1 cellular context compared by ENCODE assay signal in the genomic region with DNA sequence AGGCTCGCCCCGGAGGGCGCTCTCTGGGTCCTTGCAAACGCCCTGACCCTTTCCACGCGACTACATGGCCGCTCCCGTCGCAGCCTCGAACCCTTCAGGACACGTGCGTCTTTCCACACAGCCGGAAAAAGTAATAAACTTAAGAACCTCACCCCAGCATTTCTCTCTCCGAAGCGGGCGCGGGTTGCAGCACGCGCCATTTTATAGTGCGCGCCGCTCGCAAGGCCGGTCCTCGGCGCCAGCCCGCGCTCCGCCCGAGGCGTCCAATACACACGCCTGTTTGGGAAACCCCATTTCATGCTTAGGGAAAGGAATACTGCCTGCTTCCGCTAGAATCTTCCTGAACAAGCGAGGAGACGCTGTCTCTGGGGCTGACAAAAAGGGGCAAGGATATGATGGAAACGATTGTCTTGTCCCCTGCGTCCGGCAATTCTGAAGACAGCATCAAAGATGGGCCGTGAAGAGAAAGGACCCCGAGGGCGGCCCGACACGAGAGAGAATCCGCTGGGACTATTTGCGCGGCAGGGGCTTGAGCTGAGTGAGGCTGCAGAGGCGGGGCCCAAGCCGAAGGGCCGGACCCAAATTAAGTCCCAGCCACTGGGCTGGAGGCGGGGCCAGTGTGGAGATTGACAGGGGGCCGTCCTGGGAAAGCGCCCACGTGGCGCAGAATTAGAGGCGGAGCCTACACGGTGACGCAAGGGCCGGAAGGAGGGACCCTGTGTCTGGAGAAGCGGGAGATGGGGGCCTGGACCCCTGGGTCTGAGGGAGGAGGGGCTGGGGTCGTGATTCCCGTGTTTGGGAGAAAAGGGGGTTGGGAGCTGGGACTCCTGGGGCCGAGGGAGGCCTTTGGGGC.
A peak's percentile ranks its signal among the peaks of the same experiment; 100 is the strongest.
TF ChIP-seq lines count a peak whose summit lies in the region.

No MANE protein-coding gene starts in this region.

TF ChIP-seq in HepG2, 621 proteins besides CTCF, POLR2A, EP300 and RAD21 (continued from another document and continues in another):
- TF ChIP-seq, protein P1, sequence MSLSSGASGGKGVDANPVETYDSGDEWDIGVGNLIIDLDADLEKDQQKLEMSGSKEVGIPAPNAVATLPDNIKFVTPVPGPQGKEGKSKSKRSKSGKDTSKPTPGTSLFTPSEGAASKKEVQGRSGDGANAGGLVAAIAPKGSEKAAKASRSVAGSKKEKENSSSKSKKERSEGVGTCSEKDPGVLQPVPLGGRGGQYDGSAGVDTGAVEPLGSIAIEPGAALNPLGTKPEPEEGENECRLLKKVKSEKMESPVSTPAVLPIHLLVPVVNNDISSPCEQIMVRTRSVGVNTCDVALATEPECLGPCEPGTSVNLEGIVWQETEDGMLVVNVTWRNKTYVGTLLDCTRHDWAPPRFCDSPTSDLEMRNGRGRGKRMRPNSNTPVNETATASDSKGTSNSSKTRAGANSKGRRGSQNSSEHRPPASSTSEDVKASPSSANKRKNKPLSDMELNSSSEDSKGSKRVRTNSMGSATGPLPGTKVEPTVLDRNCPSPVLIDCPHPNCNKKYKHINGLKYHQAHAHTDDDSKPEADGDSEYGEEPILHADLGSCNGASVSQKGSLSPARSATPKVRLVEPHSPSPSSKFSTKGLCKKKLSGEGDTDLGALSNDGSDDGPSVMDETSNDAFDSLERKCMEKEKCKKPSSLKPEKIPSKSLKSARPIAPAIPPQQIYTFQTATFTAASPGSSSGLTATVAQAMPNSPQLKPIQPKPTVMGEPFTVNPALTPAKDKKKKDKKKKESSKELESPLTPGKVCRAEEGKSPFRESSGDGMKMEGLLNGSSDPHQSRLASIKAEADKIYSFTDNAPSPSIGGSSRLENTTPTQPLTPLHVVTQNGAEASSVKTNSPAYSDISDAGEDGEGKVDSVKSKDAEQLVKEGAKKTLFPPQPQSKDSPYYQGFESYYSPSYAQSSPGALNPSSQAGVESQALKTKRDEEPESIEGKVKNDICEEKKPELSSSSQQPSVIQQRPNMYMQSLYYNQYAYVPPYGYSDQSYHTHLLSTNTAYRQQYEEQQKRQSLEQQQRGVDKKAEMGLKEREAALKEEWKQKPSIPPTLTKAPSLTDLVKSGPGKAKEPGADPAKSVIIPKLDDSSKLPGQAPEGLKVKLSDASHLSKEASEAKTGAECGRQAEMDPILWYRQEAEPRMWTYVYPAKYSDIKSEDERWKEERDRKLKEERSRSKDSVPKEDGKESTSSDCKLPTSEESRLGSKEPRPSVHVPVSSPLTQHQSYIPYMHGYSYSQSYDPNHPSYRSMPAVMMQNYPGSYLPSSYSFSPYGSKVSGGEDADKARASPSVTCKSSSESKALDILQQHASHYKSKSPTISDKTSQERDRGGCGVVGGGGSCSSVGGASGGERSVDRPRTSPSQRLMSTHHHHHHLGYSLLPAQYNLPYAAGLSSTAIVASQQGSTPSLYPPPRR (CRISPR knock-in tag; IDR thresholded peaks at IDR 0.05; ENCODE audit: borderline replicate concordance): no peak
- TF ChIP-seq ZNF547 (CRISPR knock-in tag; IDR thresholded peaks at IDR 0.05) (peak; percentile 66), SCMH1 (CRISPR knock-in tag; IDR thresholded peaks at IDR 0.05; ENCODE audit: borderline replicate concordance) (no peak), ZNF749 (CRISPR knock-in tag; IDR thresholded peaks at IDR 0.05; ENCODE audit: borderline replicate concordance) (no peak), ZKSCAN8 (CRISPR knock-in tag; IDR thresholded peaks at IDR 0.05; ENCODE audit: borderline replicate concordance) (no peak), ZNF441 (CRISPR knock-in tag; IDR thresholded peaks at IDR 0.05; ENCODE audit: borderline replicate concordance) (no peak; the same call in 1 of the 2 replicates), ZNF326 (CRISPR knock-in tag; IDR thresholded peaks at IDR 0.05; ENCODE audit: borderline replicate concordance) (no peak), POLR2AphosphoS2 (IDR thresholded peaks at IDR 0.05; ENCODE audit: low read depth, low read length) (peak; percentile 71; the same call in 1 of the 2 replicates), ZNF235 (CRISPR knock-in tag; IDR thresholded peaks at IDR 0.05; ENCODE audit: borderline replicate concordance) (no peak), HNRNPL (IDR thresholded peaks at IDR 0.05; ENCODE audit: low read depth, low read length) (no peak), ARNT2 (CRISPR knock-in tag; IDR thresholded peaks at IDR 0.05; ENCODE audit: low read depth) (peak; percentile 70), ZNF224 (CRISPR knock-in tag; IDR thresholded peaks at IDR 0.05) (peak; percentile 27; the same call in 1 of the 2 replicates)
- TF ChIP-seq, protein P2, sequence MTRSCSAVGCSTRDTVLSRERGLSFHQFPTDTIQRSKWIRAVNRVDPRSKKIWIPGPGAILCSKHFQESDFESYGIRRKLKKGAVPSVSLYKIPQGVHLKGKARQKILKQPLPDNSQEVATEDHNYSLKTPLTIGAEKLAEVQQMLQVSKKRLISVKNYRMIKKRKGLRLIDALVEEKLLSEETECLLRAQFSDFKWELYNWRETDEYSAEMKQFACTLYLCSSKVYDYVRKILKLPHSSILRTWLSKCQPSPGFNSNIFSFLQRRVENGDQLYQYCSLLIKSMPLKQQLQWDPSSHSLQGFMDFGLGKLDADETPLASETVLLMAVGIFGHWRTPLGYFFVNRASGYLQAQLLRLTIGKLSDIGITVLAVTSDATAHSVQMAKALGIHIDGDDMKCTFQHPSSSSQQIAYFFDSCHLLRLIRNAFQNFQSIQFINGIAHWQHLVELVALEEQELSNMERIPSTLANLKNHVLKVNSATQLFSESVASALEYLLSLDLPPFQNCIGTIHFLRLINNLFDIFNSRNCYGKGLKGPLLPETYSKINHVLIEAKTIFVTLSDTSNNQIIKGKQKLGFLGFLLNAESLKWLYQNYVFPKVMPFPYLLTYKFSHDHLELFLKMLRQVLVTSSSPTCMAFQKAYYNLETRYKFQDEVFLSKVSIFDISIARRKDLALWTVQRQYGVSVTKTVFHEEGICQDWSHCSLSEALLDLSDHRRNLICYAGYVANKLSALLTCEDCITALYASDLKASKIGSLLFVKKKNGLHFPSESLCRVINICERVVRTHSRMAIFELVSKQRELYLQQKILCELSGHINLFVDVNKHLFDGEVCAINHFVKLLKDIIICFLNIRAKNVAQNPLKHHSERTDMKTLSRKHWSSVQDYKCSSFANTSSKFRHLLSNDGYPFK (CRISPR knock-in tag; IDR thresholded peaks at IDR 0.05; ENCODE audit: borderline replicate concordance): peak; percentile 74; the same call in 1 of the 2 replicates
- TF ChIP-seq, protein P3, sequence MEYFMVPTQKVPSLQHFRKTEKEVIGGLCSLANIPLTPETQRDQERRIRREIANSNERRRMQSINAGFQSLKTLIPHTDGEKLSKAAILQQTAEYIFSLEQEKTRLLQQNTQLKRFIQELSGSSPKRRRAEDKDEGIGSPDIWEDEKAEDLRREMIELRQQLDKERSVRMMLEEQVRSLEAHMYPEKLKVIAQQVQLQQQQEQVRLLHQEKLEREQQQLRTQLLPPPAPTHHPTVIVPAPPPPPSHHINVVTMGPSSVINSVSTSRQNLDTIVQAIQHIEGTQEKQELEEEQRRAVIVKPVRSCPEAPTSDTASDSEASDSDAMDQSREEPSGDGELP (IDR thresholded peaks at IDR 0.05; ENCODE audit: borderline replicate concordance, low read depth): no peak
- TF ChIP-seq, protein P4, sequence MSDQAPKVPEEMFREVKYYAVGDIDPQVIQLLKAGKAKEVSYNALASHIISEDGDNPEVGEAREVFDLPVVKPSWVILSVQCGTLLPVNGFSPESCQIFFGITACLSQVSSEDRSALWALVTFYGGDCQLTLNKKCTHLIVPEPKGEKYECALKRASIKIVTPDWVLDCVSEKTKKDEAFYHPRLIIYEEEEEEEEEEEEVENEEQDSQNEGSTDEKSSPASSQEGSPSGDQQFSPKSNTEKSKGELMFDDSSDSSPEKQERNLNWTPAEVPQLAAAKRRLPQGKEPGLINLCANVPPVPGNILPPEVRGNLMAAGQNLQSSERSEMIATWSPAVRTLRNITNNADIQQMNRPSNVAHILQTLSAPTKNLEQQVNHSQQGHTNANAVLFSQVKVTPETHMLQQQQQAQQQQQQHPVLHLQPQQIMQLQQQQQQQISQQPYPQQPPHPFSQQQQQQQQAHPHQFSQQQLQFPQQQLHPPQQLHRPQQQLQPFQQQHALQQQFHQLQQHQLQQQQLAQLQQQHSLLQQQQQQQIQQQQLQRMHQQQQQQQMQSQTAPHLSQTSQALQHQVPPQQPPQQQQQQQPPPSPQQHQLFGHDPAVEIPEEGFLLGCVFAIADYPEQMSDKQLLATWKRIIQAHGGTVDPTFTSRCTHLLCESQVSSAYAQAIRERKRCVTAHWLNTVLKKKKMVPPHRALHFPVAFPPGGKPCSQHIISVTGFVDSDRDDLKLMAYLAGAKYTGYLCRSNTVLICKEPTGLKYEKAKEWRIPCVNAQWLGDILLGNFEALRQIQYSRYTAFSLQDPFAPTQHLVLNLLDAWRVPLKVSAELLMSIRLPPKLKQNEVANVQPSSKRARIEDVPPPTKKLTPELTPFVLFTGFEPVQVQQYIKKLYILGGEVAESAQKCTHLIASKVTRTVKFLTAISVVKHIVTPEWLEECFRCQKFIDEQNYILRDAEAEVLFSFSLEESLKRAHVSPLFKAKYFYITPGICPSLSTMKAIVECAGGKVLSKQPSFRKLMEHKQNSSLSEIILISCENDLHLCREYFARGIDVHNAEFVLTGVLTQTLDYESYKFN (CRISPR knock-in tag; conservative IDR thresholded peaks at IDR 0.05): peak; percentile 37; the same call in 1 of the 2 replicates
- TF ChIP-seq, protein P5, sequence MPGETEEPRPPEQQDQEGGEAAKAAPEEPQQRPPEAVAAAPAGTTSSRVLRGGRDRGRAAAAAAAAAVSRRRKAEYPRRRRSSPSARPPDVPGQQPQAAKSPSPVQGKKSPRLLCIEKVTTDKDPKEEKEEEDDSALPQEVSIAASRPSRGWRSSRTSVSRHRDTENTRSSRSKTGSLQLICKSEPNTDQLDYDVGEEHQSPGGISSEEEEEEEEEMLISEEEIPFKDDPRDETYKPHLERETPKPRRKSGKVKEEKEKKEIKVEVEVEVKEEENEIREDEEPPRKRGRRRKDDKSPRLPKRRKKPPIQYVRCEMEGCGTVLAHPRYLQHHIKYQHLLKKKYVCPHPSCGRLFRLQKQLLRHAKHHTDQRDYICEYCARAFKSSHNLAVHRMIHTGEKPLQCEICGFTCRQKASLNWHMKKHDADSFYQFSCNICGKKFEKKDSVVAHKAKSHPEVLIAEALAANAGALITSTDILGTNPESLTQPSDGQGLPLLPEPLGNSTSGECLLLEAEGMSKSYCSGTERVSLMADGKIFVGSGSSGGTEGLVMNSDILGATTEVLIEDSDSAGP (CRISPR knock-in tag; IDR thresholded peaks at IDR 0.05; ENCODE audit: borderline replicate concordance): peak; percentile 64; the same call in 1 of the 2 replicates
- TF ChIP-seq, protein P6, sequence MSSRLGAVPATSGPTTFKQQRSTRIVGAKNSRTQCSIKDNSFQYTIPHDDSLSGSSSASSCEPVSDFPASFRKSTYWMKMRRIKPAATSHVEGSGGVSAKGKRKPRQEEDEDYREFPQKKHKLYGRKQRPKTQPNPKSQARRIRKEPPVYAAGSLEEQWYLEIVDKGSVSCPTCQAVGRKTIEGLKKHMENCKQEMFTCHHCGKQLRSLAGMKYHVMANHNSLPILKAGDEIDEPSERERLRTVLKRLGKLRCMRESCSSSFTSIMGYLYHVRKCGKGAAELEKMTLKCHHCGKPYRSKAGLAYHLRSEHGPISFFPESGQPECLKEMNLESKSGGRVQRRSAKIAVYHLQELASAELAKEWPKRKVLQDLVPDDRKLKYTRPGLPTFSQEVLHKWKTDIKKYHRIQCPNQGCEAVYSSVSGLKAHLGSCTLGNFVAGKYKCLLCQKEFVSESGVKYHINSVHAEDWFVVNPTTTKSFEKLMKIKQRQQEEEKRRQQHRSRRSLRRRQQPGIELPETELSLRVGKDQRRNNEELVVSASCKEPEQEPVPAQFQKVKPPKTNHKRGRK (CRISPR knock-in tag; IDR thresholded peaks at IDR 0.05): no peak
- TF ChIP-seq, protein P7, sequence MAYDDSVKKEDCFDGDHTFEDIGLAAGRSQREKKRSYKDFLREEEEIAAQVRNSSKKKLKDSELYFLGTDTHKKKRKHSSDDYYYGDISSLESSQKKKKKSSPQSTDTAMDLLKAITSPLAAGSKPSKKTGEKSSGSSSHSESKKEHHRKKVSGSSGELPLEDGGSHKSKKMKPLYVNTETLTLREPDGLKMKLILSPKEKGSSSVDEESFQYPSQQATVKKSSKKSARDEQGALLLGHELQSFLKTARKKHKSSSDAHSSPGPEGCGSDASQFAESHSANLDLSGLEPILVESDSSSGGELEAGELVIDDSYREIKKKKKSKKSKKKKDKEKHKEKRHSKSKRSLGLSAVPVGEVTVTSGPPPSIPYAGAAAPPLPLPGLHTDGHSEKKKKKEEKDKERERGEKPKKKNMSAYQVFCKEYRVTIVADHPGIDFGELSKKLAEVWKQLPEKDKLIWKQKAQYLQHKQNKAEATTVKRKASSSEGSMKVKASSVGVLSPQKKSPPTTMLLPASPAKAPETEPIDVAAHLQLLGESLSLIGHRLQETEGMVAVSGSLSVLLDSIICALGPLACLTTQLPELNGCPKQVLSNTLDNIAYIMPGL (CRISPR knock-in tag; IDR thresholded peaks at IDR 0.05; ENCODE audit: borderline replicate concordance in 1 of 2, low read depth in 1 of 2): peak in 1 of 2 experiments; percentile 76; a peak in 2 of 4 replicates
- TF ChIP-seq, protein P8, sequence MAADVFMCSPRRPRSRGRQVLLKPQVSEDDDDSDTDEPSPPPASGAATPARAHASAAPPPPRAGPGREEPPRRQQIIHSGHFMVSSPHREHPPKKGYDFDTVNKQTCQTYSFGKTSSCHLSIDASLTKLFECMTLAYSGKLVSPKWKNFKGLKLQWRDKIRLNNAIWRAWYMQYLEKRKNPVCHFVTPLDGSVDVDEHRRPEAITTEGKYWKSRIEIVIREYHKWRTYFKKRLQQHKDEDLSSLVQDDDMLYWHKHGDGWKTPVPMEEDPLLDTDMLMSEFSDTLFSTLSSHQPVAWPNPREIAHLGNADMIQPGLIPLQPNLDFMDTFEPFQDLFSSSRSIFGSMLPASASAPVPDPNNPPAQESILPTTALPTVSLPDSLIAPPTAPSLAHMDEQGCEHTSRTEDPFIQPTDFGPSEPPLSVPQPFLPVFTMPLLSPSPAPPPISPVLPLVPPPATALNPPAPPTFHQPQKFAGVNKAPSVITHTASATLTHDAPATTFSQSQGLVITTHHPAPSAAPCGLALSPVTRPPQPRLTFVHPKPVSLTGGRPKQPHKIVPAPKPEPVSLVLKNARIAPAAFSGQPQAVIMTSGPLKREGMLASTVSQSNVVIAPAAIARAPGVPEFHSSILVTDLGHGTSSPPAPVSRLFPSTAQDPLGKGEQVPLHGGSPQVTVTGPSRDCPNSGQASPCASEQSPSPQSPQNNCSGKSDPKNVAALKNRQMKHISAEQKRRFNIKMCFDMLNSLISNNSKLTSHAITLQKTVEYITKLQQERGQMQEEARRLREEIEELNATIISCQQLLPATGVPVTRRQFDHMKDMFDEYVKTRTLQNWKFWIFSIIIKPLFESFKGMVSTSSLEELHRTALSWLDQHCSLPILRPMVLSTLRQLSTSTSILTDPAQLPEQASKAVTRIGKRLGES (CRISPR knock-in tag; IDR thresholded peaks at IDR 0.05; ENCODE audit: borderline replicate concordance): peak; percentile 55; the same call in 1 of the 2 replicates
- TF ChIP-seq, protein P9, sequence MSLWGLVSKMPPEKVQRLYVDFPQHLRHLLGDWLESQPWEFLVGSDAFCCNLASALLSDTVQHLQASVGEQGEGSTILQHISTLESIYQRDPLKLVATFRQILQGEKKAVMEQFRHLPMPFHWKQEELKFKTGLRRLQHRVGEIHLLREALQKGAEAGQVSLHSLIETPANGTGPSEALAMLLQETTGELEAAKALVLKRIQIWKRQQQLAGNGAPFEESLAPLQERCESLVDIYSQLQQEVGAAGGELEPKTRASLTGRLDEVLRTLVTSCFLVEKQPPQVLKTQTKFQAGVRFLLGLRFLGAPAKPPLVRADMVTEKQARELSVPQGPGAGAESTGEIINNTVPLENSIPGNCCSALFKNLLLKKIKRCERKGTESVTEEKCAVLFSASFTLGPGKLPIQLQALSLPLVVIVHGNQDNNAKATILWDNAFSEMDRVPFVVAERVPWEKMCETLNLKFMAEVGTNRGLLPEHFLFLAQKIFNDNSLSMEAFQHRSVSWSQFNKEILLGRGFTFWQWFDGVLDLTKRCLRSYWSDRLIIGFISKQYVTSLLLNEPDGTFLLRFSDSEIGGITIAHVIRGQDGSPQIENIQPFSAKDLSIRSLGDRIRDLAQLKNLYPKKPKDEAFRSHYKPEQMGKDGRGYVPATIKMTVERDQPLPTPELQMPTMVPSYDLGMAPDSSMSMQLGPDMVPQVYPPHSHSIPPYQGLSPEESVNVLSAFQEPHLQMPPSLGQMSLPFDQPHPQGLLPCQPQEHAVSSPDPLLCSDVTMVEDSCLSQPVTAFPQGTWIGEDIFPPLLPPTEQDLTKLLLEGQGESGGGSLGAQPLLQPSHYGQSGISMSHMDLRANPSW (CRISPR knock-in tag; IDR thresholded peaks at IDR 0.05; ENCODE audit: borderline replicate concordance): no peak
